Comparison of ENCODE assay signal across 20 cellular contexts in the genomic region with DNA sequence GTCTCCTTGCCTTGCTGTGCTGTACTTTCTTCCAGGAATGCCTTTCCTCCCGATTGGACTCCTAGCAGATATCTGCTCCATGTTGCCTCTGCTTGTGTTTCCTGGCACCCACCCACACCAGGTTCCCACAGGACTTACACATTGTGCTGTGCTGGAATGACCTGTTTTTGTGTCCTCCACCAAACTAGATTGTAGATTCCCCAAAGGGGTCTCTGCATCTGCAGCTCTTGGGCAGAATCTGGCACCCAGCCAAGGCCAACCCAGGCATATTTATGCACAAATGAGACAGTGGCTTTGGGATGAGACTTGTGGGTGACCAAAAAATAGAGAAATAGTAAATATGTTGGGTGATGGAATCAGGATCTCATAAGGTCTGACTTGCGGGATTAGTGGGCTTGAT.
"Had no signal": no experiment of that assay in that cellular context is flagged by ENCODE, and none has a peak within 500 bp of the region (broad histone marks: within the 10 kb centered on the region; RNA-seq: fewer than 3 reads in every experiment).

No MANE protein-coding gene starts in this region.

- H3K9me3 Mint-ChIP-seq: immature natural killer cell, memory B cell had no signal

- H3K27ac Mint-ChIP-seq: immature natural killer cell, memory B cell, naive B cell had no signal

- H3K27ac ChIP-seq: foreskin keratinocyte, left ventricle myocardium inferior, lower lobe of right lung, neutrophil, psoas muscle, right lobe of liver, skin epidermis, stomach had no signal

- H3K36me3 Mint-ChIP-seq: immature natural killer cell had no signal

- ATAC-seq: foreskin keratinocyte, left cardiac atrium, lower lobe of right lung, psoas muscle, right lobe of liver had no signal

- H3K4me1 ChIP-seq: foreskin keratinocyte, left ventricle myocardium inferior, psoas muscle, right lobe of liver had no signal

- H3K36me3 ChIP-seq: left ventricle myocardium inferior, lower lobe of right lung, neutrophil, right lobe of liver, stomach had no signal

- H3K4me3 ChIP-seq: left ventricle myocardium inferior, lower lobe of right lung, psoas muscle, right lobe of liver, skin epidermis, stomach had no signal

- H3K4me3 Mint-ChIP-seq: immature natural killer cell, memory B cell, naive B cell had no signal

- FAIRE-seq: endothelial cell of umbilical vein, kidney had no signal

- H3K9me3 ChIP-seq: lower lobe of right lung, neutrophil, psoas muscle, right lobe of liver, stomach had no signal

- H3K27me3 ChIP-seq: right lobe of liver had no signal

- DNase-seq: cortex of kidney; erythroblast; foreskin keratinocyte; immature natural killer cell; kidney; left cardiac atrium; left ventricle myocardium inferior; lower lobe of right lung; naive B cell; psoas muscle; retina; stimulated activated naive CD4-positive, alpha-beta T cell; stomach; substantia nigra; trophoblast cell had no signal
